In the genomic region with DNA sequence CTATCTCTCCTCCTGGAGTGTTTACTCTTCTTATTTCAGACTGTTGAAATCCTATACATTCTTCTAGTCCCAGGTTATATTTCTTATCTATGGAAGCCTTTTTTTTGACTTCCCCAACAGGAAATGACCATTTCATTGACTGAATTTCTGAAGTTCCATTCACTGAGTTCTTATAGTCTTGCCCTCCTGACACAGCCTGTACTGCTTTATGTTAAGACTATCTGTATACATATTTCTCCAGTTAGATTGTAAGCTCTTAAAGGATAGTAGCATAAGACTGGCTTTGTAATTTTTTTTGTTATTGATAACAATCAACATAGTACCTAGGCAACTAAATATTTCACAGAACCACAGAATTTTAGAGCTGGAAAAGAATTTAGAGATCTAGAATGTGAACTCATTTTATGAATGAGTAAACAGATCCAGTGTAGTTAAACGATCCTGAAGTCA, we compare ENCODE assay signal across 11 cellular contexts. TPM values are rescaled to one million over a fixed set of nuclear protein-coding genes. Genes with fewer than 3 reads are reported as not detected.
DNase-seq lines count a peak whose midpoint lies in the region; ATAC-seq, FAIRE-seq and TF ChIP-seq lines count a peak whose summit lies in the region.
"Had no signal": no experiment of that assay in that cellular context is flagged by ENCODE, and none has a peak within 500 bp of the region (broad histone marks: within the 10 kb centered on the region; RNA-seq: fewer than 3 reads in every experiment).

No MANE protein-coding gene starts in this region.

- no peak overlapping the region for H2AK5ac ChIP-seq in mesendoderm (ENCODE audit: low read length)

- H3K23ac ChIP-seq in mesendoderm (ENCODE audit: low read length): no peak overlapping the region

- no peak overlapping the region for H2BK120ac ChIP-seq in mesendoderm (ENCODE audit: low read depth, low read length)

- H3K27me3 ChIP-seq in rectal smooth muscle tissue (ENCODE audit: control insufficient read depth, insufficient read depth, low read length): no peaks in the 10 kb centered on the region
- no peaks in the 10 kb centered on the region for H3K27me3 ChIP-seq in mesendoderm (ENCODE audit: insufficient read depth, low read length, poor library complexity)

- no peak overlapping the region for H2BK15ac ChIP-seq in mesendoderm (replicated peaks; ENCODE audit: low read depth)

- H3K36me3 ChIP-seq in rectal smooth muscle tissue (ENCODE audit: control insufficient read depth, insufficient read depth, low read length): no peaks in the 10 kb centered on the region
- no peaks in the 10 kb centered on the region for H3K36me3 ChIP-seq in mesendoderm (ENCODE audit: control insufficient read depth, insufficient read depth, low read length)

- no peak overlapping the region for H3K56ac ChIP-seq in mesendoderm (ENCODE audit: low read length)

- peak overlapping the region; percentile 61 for H3K4me3 Mint-ChIP-seq in endothelial cell (ENCODE audit: unreplicated experiment)

- H3K36me3 Mint-ChIP-seq in endothelial cell (ENCODE audit: low read depth, unreplicated experiment): no peaks in the 10 kb centered on the region

- H3K9ac ChIP-seq in rectal smooth muscle tissue (ENCODE audit: low read length) (no peak overlapping the region), mesendoderm (ENCODE audit: low read length) (no peak overlapping the region)
- H3K9ac ChIP-seq: parathyroid adenoma had no signal

- H3K4me2 ChIP-seq in mesendoderm (ENCODE audit: low read length): no peak overlapping the region

- H2BK5ac ChIP-seq in mesendoderm (ENCODE audit: low read length): no peak overlapping the region

- H3K4me3 ChIP-seq in rectal smooth muscle tissue (ENCODE audit: low read length) (no peak overlapping the region), mesendoderm (ENCODE audit: low read length) (no peak overlapping the region)

- peaks cover 62% of the 10 kb centered on the region for H3K4me1 Mint-ChIP-seq in endothelial cell (ENCODE audit: unreplicated experiment)

- no peaks in the 10 kb centered on the region for H3K79me1 ChIP-seq in mesendoderm (ENCODE audit: low read length)

- WGBS in mesendoderm (ENCODE audit: extremely low coverage, insufficient coverage, low lambda C conversion rate): no CpG with 5 or more reads among the region's 1 CpG

- no peak overlapping the region for H4K8ac ChIP-seq in mesendoderm (ENCODE audit: low read depth, low read length)

- ATAC-seq in HG03457 (IDR thresholded peaks at IDR 0.05; ENCODE audit: unreplicated experiment) (no peak), HG02588 (IDR thresholded peaks at IDR 0.05; ENCODE audit: unreplicated experiment) (no peak)

- peaks cover 17% of the 10 kb centered on the region for H3K79me2 ChIP-seq in mesendoderm (ENCODE audit: control insufficient read depth, insufficient read depth, low read length)

- peaks cover 23% of the 10 kb centered on the region for H3K4me1 ChIP-seq in rectal smooth muscle tissue (ENCODE audit: control insufficient read depth, insufficient read depth, low read length)
- H3K4me1 ChIP-seq in mesendoderm (ENCODE audit: control insufficient read depth, low read depth, low read length): no peaks in the 10 kb centered on the region
- H3K4me1 ChIP-seq: parathyroid adenoma had no signal

- in situ Hi-C loops in SK-MEL-5 (cut with HindIII; ENCODE audit: low pct_unique_long_range_greater_than_20kb, low sequenced_read_pairs): no loop called here

- H4K5ac ChIP-seq in mesendoderm (ENCODE audit: low read length): no peak overlapping the region

- TF ChIP-seq CTCF in endothelial cell (IDR thresholded peaks at IDR 0.05; ENCODE audit: unreplicated experiment): no peak

- no peaks in the 10 kb centered on the region for H3K9me3 Mint-ChIP-seq in endothelial cell (ENCODE audit: unreplicated experiment)

- peak; percentile 81 for FAIRE-seq in G401.6 (lab: Jason Lieb, UNC)

- peaks cover 3% of the 10 kb centered on the region for H3K27me3 Mint-ChIP-seq in endothelial cell (ENCODE audit: unreplicated experiment)

- H3K27ac Mint-ChIP-seq in endothelial cell (ENCODE audit: unreplicated experiment): peak overlapping the region; percentile 97

- peak; percentile 54 for DNase-seq in SK-MEL-5 (ENCODE audit: low read depth, low spot score)
- DNase-seq in endothelial cell (ENCODE audit: low spot score): no peak
- no peak for DNase-seq in mesendoderm
- no peak for DNase-seq in NCI-H2227 treated with DMSO at 0.1 percent for 48 hours (lab: John Stamatoyannopoulos, UW)
- DNase-seq: head of caudate nucleus, NCI-H2081 had no signal

- H3K18ac ChIP-seq in mesendoderm (ENCODE audit: low read length): no peak overlapping the region

- H3K27ac ChIP-seq in rectal smooth muscle tissue (ENCODE audit: low read depth, low read length) (peak overlapping the region; percentile 38), mesendoderm (ENCODE audit: low read depth, low read length) (no peak overlapping the region)
- H3K27ac ChIP-seq: parathyroid adenoma had no signal

- H3K4ac ChIP-seq in mesendoderm (ENCODE audit: low read depth, low read length): no peak overlapping the region

RNA-seq across cellular contexts. Expression of gene MACF1, which starts 14.9 kb away (rescaled TPM):
- 70.1 and 77.9 TPM in 2 replicates for total RNA-seq in SK-MEL-5 (2014; rRNA removed; shearing (Covaris generic))
- 43.7 and 77.3 TPM in 2 replicates for polyA plus RNA-seq in SK-MEL-5 (2015; cell fraction: cytosol; rRNA removed)
- 68.5 and 84.7 TPM in 2 replicates for polyA plus RNA-seq in SK-MEL-5 (2015; cell fraction: nucleus; rRNA removed)
- 511 TPM for total RNA-seq in endothelial cell (ENCODE audit: unreplicated experiment)
- 104 TPM for polyA plus RNA-seq in mesendoderm (2013, experiment 1 of 2)
- polyA plus RNA-seq in mesendoderm (2013, experiment 2 of 2): 101 TPM
